Comparison of ENCODE assay signal across 12 cellular contexts in the genomic region with DNA sequence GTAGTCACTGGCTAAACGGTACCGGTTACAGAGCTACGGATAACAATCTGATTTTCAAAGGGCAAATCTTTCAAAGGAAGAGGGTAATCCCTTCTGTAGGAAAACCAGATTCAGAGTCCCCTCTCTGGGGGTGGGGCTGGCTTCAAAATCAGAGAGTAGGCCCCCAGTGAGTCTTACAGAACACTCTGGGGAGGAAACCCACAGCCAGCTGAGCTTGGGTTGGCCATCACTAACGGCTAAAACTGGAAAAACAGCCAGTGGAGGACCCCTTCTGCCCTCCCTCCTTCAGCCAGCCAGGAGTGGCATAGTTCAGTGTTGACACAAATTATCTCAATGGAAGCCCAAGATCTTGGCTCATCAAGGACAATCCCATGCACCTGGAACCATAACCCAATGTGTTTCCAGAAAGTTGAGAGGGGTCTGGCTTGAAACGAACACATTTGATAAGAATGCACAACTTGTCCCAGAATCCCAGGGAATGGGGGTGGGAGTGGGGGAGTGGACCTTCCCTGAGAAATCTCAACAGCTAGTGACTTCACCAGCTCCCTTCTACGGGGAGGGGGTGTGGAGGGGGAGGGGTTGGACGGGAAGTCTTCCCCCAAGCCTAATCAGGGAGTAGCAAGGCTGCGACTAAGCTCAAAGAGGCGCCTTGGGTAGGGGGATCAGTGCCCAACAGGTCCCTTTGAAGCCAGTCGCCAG. TPM values are rescaled to one million over a fixed set of nuclear protein-coding genes. Genes with fewer than 3 reads are reported as not detected.
A peak's percentile ranks its signal among the peaks of the same experiment; 100 is the strongest.
DNase-seq lines count a peak whose midpoint lies in the region; ATAC-seq and TF ChIP-seq lines count a peak whose summit lies in the region.
"Had no signal": no experiment of that assay in that cellular context is flagged by ENCODE, and none has a peak within 500 bp of the region (broad histone marks: within the 10 kb centered on the region; RNA-seq: fewer than 3 reads in every experiment).

No MANE protein-coding gene starts in this region.

- H3K4me3 ChIP-seq in fibroblast of pulmonary artery (replicated peaks; ENCODE audit: low read depth, low read length) (peak overlapping the region; percentile 42), muscle layer of duodenum (ENCODE audit: low read depth in 1 of 2, low read length in 2 of 2) (peak overlapping the region; percentile 50 to 56), tibial nerve (peak overlapping the region; percentile 47 to 81 (median 52))

- ATAC-seq in GM19467 (IDR thresholded peaks at IDR 0.05; ENCODE audit: unreplicated experiment) (no peak), omental fat pad (ENCODE audit: low FRiP score) (no peak)

- H3K27ac ChIP-seq in muscle layer of duodenum (ENCODE audit: low read length) (peak overlapping the region; percentile 85), tibial nerve (peak overlapping the region; percentile 64 to 95 (median 90))
- H3K27ac ChIP-seq: 22Rv1 had no signal

- H3K4me1 ChIP-seq in muscle layer of duodenum (ENCODE audit: control insufficient read depth in 1 of 2, insufficient read depth in 2 of 2, low read length in 2 of 2) (peaks cover 7 to 27% of the 10 kb centered on the region in 2 donors), tibial nerve (peaks cover 0 to 77% (median 38%) of the 10 kb centered on the region in 4 donors)

- whole genome bisulfite sequencing in tibial nerve, 2 donors, result 19 to 26% methylated on average over 10 of the region's 10 CpGs

- H3K36me3 ChIP-seq in muscle layer of duodenum (ENCODE audit: control insufficient read depth in 1 of 2, insufficient read depth in 2 of 2, low read length in 2 of 2) (no peaks in the 10 kb centered on the region), tibial nerve (no peaks in the 10 kb centered on the region)

- peak in 1 of 2 donors; percentile 9 for TF ChIP-seq POLR2A in tibial nerve (IDR thresholded peaks at IDR 0.05)

- DNase-seq in NCI-H82 (lab: John Stamatoyannopoulos, UW) (peak; percentile 23), NCI-H82 treated with DMSO at 0.1 percent for 48 hours (lab: John Stamatoyannopoulos, UW; ENCODE audit: unreplicated experiment) (no peak), fibroblast of pulmonary artery (ENCODE audit: low read depth) (no peak), tibial nerve (ENCODE audit: low spot score in 2 of 2) (no peak), omental fat pad (ENCODE audit: low spot score) (no peak), GM03348 (ENCODE audit: low spot score) (no peak)
- DNase-seq: central memory CD4-positive, alpha-beta T cell had no signal

- peak in 1 of 2 donors; percentile 22 for TF ChIP-seq EP300 in tibial nerve (IDR thresholded peaks at IDR 0.05)

- no peak for TF ChIP-seq CTCF in fibroblast of pulmonary artery (IDR thresholded peaks at IDR 0.05; ENCODE audit: low read length, missing control alignments)
- TF ChIP-seq CTCF in tibial nerve (IDR thresholded peaks at IDR 0.05), result no peak
- no peak for TF ChIP-seq CTCF in omental fat pad (IDR thresholded peaks at IDR 0.05)

- peaks cover 16% of the 10 kb centered on the region for H3K27me3 ChIP-seq in muscle layer of duodenum (ENCODE audit: low read depth, low read length)
- H3K27me3 ChIP-seq in tibial nerve, result no peaks in the 10 kb centered on the region

- no peaks in the 10 kb centered on the region for H3K9me3 ChIP-seq in muscle layer of duodenum (ENCODE audit: control insufficient read depth in 1 of 2, low read length in 2 of 2)
- no peaks in the 10 kb centered on the region for H3K9me3 ChIP-seq in tibial nerve

RNA-seq across cellular contexts. Expression of a gene that starts 1.0 kb away (rescaled TPM):
- total RNA-seq in tibial nerve, result 10 to 100 TPM; 41.4 to 83.5 (median 78.7) TPM
- total RNA-seq in omental fat pad, result 10 to 100 TPM in 1 of 4 donors, 1 to 10 TPM in 3; 4.6 to 50.0 (median 7.6) TPM
- total RNA-seq: activated CD8-positive, alpha-beta memory T cell treated with anti-CD3 and anti-CD28 coated beads for 36 hours had no signal

RNA-seq across cellular contexts. Expression of a gene that starts 9.8 kb away (rescaled TPM):
- total RNA-seq in tibial nerve (not detected), omental fat pad (not detected)
- total RNA-seq: activated CD8-positive, alpha-beta memory T cell treated with anti-CD3 and anti-CD28 coated beads for 36 hours; Daoy had no signal

RNA-seq across cellular contexts. Expression of a gene that starts 21.6 kb away (rescaled TPM):
- total RNA-seq in tibial nerve, result 1 to 10 TPM in 1 of 4 donors, not detected in 3; 2.7 TPM
- not detected for total RNA-seq in omental fat pad
- total RNA-seq: activated CD8-positive, alpha-beta memory T cell treated with anti-CD3 and anti-CD28 coated beads for 36 hours; Daoy had no signal

RNA-seq across cellular contexts. Expression of a gene that starts 37.3 kb away (rescaled TPM):
- total RNA-seq in tibial nerve, result 10 to 100 TPM; 36.8 to 45.7 (median 41.2) TPM
- total RNA-seq in omental fat pad, result 10 to 100 TPM; 16.8 to 25.2 (median 22.4) TPM

RNA-seq across cellular contexts. Expression of a gene that starts 48.2 kb away (rescaled TPM):
- total RNA-seq in tibial nerve (10 to 100 TPM in 3 of 4 donors, 1 to 10 TPM in 1; 8.4 to 16.7 (median 14.0) TPM), omental fat pad (1 to 10 TPM; 2.9 to 5.6 (median 4.6) TPM)
